ENCODE assay signal across 7 cellular contexts in genomic region chr1:163320891-163321290, GRCh38. TPM values are rescaled to one million over a fixed set of nuclear protein-coding genes. Genes with fewer than 3 reads are reported as not detected.
DNase-seq lines count a peak whose midpoint lies in the region; ATAC-seq and TF ChIP-seq lines count a peak whose summit lies in the region.

No MANE protein-coding gene starts in this region.

- peak overlapping the region; percentile 85 for H3K4me3 Mint-ChIP-seq in activated CD8-positive, alpha-beta T cell treated with anti-CD3 and anti-CD28 coated beads for 36 hours
- peak overlapping the region; percentile 86 to 88 for H3K4me3 Mint-ChIP-seq in stimulated activated naive B cell treated with anti-CD40 and anti-IgM and Interleukin-4, amounts not matched to agents 10 μg/mL and 1 μg/mL and 100 μg/mL, for 72 hours

- H3K4me1 ChIP-seq in iPS-15b (ENCODE audit: control insufficient read depth, insufficient read depth, low read length), result no peaks in the 10 kb centered on the region

- no peak for ATAC-seq in activated CD8-positive, alpha-beta T cell treated with anti-CD3 and anti-CD28 coated beads for 36 hours
- no peak for ATAC-seq in stimulated activated naive B cell treated with anti-CD40 and anti-IgM and Interleukin-4, amounts not matched to agents 10 μg/mL and 1 μg/mL and 100 μg/mL, for 72 hours (replicated peaks)
- ATAC-seq in sciatic nerve, result no peak
- no peak for ATAC-seq in HG03095 (IDR thresholded peaks at IDR 0.05; ENCODE audit: unreplicated experiment)

- POLR2A ChIA-PET in activated CD8-positive, alpha-beta T cell treated with anti-CD3 and anti-CD28 coated beads for 36 hours (lab: Charles Lee), result interaction anchor here (1.5 kb wide), 1 partner anchor 10 kb away, joined by 3 read pairs; no protein-coding TSS in a partner anchor

- peak overlapping the region; percentile 98 for H3K27ac Mint-ChIP-seq in activated CD8-positive, alpha-beta T cell treated with anti-CD3 and anti-CD28 coated beads for 36 hours
- H3K27ac Mint-ChIP-seq in stimulated activated naive B cell treated with anti-CD40 and anti-IgM and Interleukin-4, amounts not matched to agents 10 μg/mL and 1 μg/mL and 100 μg/mL, for 72 hours, result peak overlapping the region; percentile 94

- H3K9me3 ChIP-seq in iPS-15b (ENCODE audit: control insufficient read depth, insufficient read depth, low read length), result no peaks in the 10 kb centered on the region

- H3K27me3 Mint-ChIP-seq in activated CD8-positive, alpha-beta T cell treated with anti-CD3 and anti-CD28 coated beads for 36 hours, result no peaks in the 10 kb centered on the region
- no peaks in the 10 kb centered on the region for H3K27me3 Mint-ChIP-seq in stimulated activated naive B cell treated with anti-CD40 and anti-IgM and Interleukin-4, amounts not matched to agents 10 μg/mL and 1 μg/mL and 100 μg/mL, for 72 hours

- peaks cover 7% of the 10 kb centered on the region for H3K36me3 Mint-ChIP-seq in activated CD8-positive, alpha-beta T cell treated with anti-CD3 and anti-CD28 coated beads for 36 hours (ENCODE audit: low read depth)
- H3K36me3 Mint-ChIP-seq in stimulated activated naive B cell treated with anti-CD40 and anti-IgM and Interleukin-4, amounts not matched to agents 10 μg/mL and 1 μg/mL and 100 μg/mL, for 72 hours, result no peaks in the 10 kb centered on the region

- H3K4me3 ChIP-seq in iPS-15b (ENCODE audit: low read depth, low read length), result peak overlapping the region; percentile 93

- CTCF ChIA-PET in activated CD8-positive, alpha-beta T cell treated with anti-CD3 and anti-CD28 coated beads for 36 hours (lab: Charles Lee), result no interaction called here

- no peaks in the 10 kb centered on the region for H3K9me3 Mint-ChIP-seq in activated CD8-positive, alpha-beta T cell treated with anti-CD3 and anti-CD28 coated beads for 36 hours
- no peaks in the 10 kb centered on the region for H3K9me3 Mint-ChIP-seq in stimulated activated naive B cell treated with anti-CD40 and anti-IgM and Interleukin-4, amounts not matched to agents 10 μg/mL and 1 μg/mL and 100 μg/mL, for 72 hours

- no peaks in the 10 kb centered on the region for H3K36me3 ChIP-seq in iPS-15b (ENCODE audit: control insufficient read depth, insufficient read depth, low read length)

- no peak for TF ChIP-seq CTCF in activated CD8-positive, alpha-beta T cell treated with anti-CD3 and anti-CD28 coated beads for 36 hours (IDR thresholded peaks at IDR 0.05)

- DNase-seq in HT1080 (ENCODE audit: low read depth) (peak; percentile 2), NCI-H526 (lab: John Stamatoyannopoulos, UW) (no peak), sciatic nerve (ENCODE audit: low spot score) (no peak)
- DNase-seq in activated CD8-positive, alpha-beta T cell treated with anti-CD3 and anti-CD28 coated beads for 36 hours, result no peak
- no peak for DNase-seq in stimulated activated naive B cell treated with anti-CD40 and anti-IgM and Interleukin-4, amounts not matched to agents 10 μg/mL and 1 μg/mL and 100 μg/mL, for 72 hours

- intact Hi-C loops in activated CD8-positive, alpha-beta T cell treated with anti-CD3 and anti-CD28 coated beads for 36 hours (cut with micrococcal nuclease), result no loop called here
- intact Hi-C loops in sciatic nerve (cut with DNase I), result no loop called here

- H3K4me1 Mint-ChIP-seq in activated CD8-positive, alpha-beta T cell treated with anti-CD3 and anti-CD28 coated beads for 36 hours (ENCODE audit: low read depth), result peaks cover 17% of the 10 kb centered on the region
- H3K4me1 Mint-ChIP-seq in stimulated activated naive B cell treated with anti-CD40 and anti-IgM and Interleukin-4, amounts not matched to agents 10 μg/mL and 1 μg/mL and 100 μg/mL, for 72 hours, result peaks cover 3 to 13% of the 10 kb centered on the region in 2 donors

- peak overlapping the region; percentile 87 for H3K9ac ChIP-seq in iPS-15b (ENCODE audit: low read depth, low read length)

- no peaks in the 10 kb centered on the region for H3K27me3 ChIP-seq in iPS-15b (ENCODE audit: control insufficient read depth, insufficient read depth, low read length)

RNA-seq across cellular contexts. Expression of gene NUF2, which starts 0.9 kb away (rescaled TPM):
- total RNA-seq in HT1080 (2014; rRNA removed; shearing (Covaris generic)), result 54.2 and 68.9 TPM in 2 replicates
- polyA plus RNA-seq in HT1080 (2015; cell fraction: cytosol; rRNA removed), result 52.7 and 65.0 TPM in 2 replicates
- 124 and 145 TPM in 2 replicates for polyA plus RNA-seq in HT1080 (2015; cell fraction: nucleus; rRNA removed)
- total RNA-seq in activated CD8-positive, alpha-beta T cell treated with anti-CD3 and anti-CD28 coated beads for 36 hours, result 10 to 100 TPM; 49.9 to 54.6 TPM
- 0.49 TPM for total RNA-seq in sciatic nerve

Comparison
In these comparisons a context has a peak if more than half of its experiments do, and no peak if none do; other contexts are left out.
1. RNA of gene NUF2, which starts 0.9 kb away (total RNA-seq): 54.2 to 68.9 TPM in HT1080 and 49.9 to 54.6 TPM in activated CD8-positive, alpha-beta T cell treated with anti-CD3 and anti-CD28 coated beads for 36 hours; 0.49 TPM in sciatic nerve (single experiment); every median in the first group is over 10 times any median in the second.